16 cellular contexts compared by ENCODE assay signal in genomic region chr2:233416199-233416598, GRCh38.
DNase-seq lines count a peak whose midpoint lies in the region; ATAC-seq, FAIRE-seq and TF ChIP-seq lines count a peak whose summit lies in the region.
"Had no signal": no experiment of that assay in that cellular context is flagged by ENCODE, and none has a peak within 500 bp of the region (broad histone marks: within the 10 kb centered on the region; RNA-seq: fewer than 3 reads in every experiment).

No MANE protein-coding gene starts in this region.

- peaks cover 12% of the 10 kb centered on the region for H3K9me3 Mint-ChIP-seq in activated T-cell treated with anti-CD3 and anti-CD28 coated beads, Interleukin-2, amount 50 U/mL, for 24 hours
- H3K9me3 Mint-ChIP-seq in stimulated activated naive CD8-positive, alpha-beta T cell treated with anti-CD3 and anti-CD28 coated beads, Interleukin-15, amount 100 ng/mL, for 72 hours = peaks cover 7 to 23% of the 10 kb centered on the region in 2 donors
- H3K9me3 Mint-ChIP-seq: neural crest cell had no signal

- no peaks in the 10 kb centered on the region for H4K20me1 ChIP-seq in endothelial cell of umbilical vein (replicated peaks; ENCODE audit: control insufficient read depth, extremely low read depth, insufficient read depth, low read length)

- H3K9me1 ChIP-seq in endothelial cell of umbilical vein (replicated peaks; ENCODE audit: control insufficient read depth, extremely low read depth, insufficient read depth, low read length) = no peaks in the 10 kb centered on the region

- peak; percentile 4 for FAIRE-seq in endothelial cell of umbilical vein (lab: Jason Lieb, UNC)
- FAIRE-seq: colon had no signal

- H3K27me3 ChIP-seq in Panc1 (ENCODE audit: control insufficient read depth, insufficient read depth, low read length) (no peaks in the 10 kb centered on the region), endothelial cell of umbilical vein (ENCODE audit: control insufficient read depth in 2 of 2, insufficient read depth in 2 of 2, low read length in 2 of 2) (no peaks in the 10 kb centered on the region)
- H3K27me3 ChIP-seq: left lung, right lobe of liver, SJSA1 had no signal

- H2AFZ ChIP-seq in endothelial cell of umbilical vein (ENCODE audit: low read depth, low read length) = no peak overlapping the region

- intact Hi-C loops in Panc1 (cut with micrococcal nuclease; ENCODE audit: unreplicated experiment) (no loop called here), endothelial cell of umbilical vein (cut with micrococcal nuclease) (loop anchor here (10.0 kb wide), 1 partner anchor 331 kb away; no protein-coding TSS in a partner anchor)

- dilution Hi-C loops in endothelial cell of umbilical vein (cut with MboI; ENCODE audit: extremely low pct_ligation_motif_present, low sequenced_read_pairs) = no loop called here

- POLR2A ChIA-PET in Panc1 (lab: Charles Lee) = no interaction called here
- POLR2A ChIA-PET in endothelial cell of umbilical vein (lab: Charles Lee) = no interaction called here

- H3K36me3 Mint-ChIP-seq in activated T-cell treated with anti-CD3 and anti-CD28 coated beads, Interleukin-2, amount 50 U/mL, for 24 hours (ENCODE audit: low read depth) = peaks cover 57% of the 10 kb centered on the region

- BruUV-seq in Panc1 (replicated peaks; lab: Mats Ljungman, UMichigan) (no TSS peak), endothelial cell of umbilical vein (replicated peaks; lab: Mats Ljungman, UMichigan) (no TSS peak)

- peak overlapping the region; percentile 85 for H3K27ac Mint-ChIP-seq in activated T-cell treated with anti-CD3 and anti-CD28 coated beads, Interleukin-2, amount 50 U/mL, for 24 hours
- peak overlapping the region; percentile 17 to 49 for H3K27ac Mint-ChIP-seq in stimulated activated naive CD8-positive, alpha-beta T cell treated with anti-CD3 and anti-CD28 coated beads, Interleukin-15, amount 100 ng/mL, for 72 hours

- no peak overlapping the region for H3K4me3 Mint-ChIP-seq in activated T-cell treated with anti-CD3 and anti-CD28 coated beads, Interleukin-2, amount 50 U/mL, for 24 hours
- no peak overlapping the region for H3K4me3 Mint-ChIP-seq in stimulated activated naive CD8-positive, alpha-beta T cell treated with anti-CD3 and anti-CD28 coated beads, Interleukin-15, amount 100 ng/mL, for 72 hours
- H3K4me3 Mint-ChIP-seq: H9, neural crest cell had no signal

- H3K4me1 ChIP-seq in Panc1 (ENCODE audit: control insufficient read depth, insufficient read depth, low read length) (peaks cover 83% of the 10 kb centered on the region), endothelial cell of umbilical vein (ENCODE audit: control insufficient read depth, extremely low read depth, insufficient read depth, low read length) (peaks cover 50% of the 10 kb centered on the region)

- H3K27ac ChIP-seq in Panc1 (ENCODE audit: low read length) = peak overlapping the region; percentile 80
- H3K27ac ChIP-seq in endothelial cell of umbilical vein (ENCODE audit: insufficient read depth, low read depth, low read length) = no peak overlapping the region
- H3K27ac ChIP-seq: right lobe of liver, SJSA1 had no signal

- in situ Hi-C loops in Panc1 (cut with HindIII; ENCODE audit: low pct_unique_long_range_greater_than_20kb, low sequenced_read_pairs) = no loop called here

- no peak overlapping the region for H3K9ac ChIP-seq in endothelial cell of umbilical vein (replicated peaks; ENCODE audit: extremely low read depth, insufficient read depth, low read length)

- H3K4me1 Mint-ChIP-seq in activated T-cell treated with anti-CD3 and anti-CD28 coated beads, Interleukin-2, amount 50 U/mL, for 24 hours (ENCODE audit: low read depth) = peaks cover 91% of the 10 kb centered on the region
- peaks cover 85% of the 10 kb centered on the region for H3K4me1 Mint-ChIP-seq in stimulated activated naive CD8-positive, alpha-beta T cell treated with anti-CD3 and anti-CD28 coated beads, Interleukin-15, amount 100 ng/mL, for 72 hours

- DNase-seq in activated T-cell treated with anti-CD3 and anti-CD28 coated beads, Interleukin-2, amount 50 U/mL, for 24 hours = no peak
- DNase-seq in activated T-cell treated with anti-CD3 and anti-CD28 coated beads for 4 hours = no peak
- DNase-seq in Panc1 (ENCODE audit: low read depth, low spot score) = no peak
- no peak for DNase-seq in endothelial cell of umbilical vein (ENCODE audit: low read depth, low spot score)
- no peak for DNase-seq in stimulated activated naive CD8-positive, alpha-beta T cell treated with anti-CD3 and anti-CD28 coated beads, Interleukin-15, amount 100 ng/mL, for 72 hours
- DNase-seq in AML-193 (lab: John Stamatoyannopoulos, UW) = no peak
- DNase-seq: DMS79 treated with DMSO at 0.1 percent for 48 hours; H9; left lung; right lobe of liver; stimulated activated CD4-positive, alpha-beta T cell treated with anti-CD3 and anti-CD28 coated beads, Interleukin-4, amount 100 ng/mL, for 1 hour had no signal

- no peak for TF ChIP-seq POLR2A in endothelial cell of umbilical vein (IDR thresholded peaks at IDR 0.05; ENCODE audit: low read depth, low read length)

- H3K4me2 ChIP-seq in endothelial cell of umbilical vein (ENCODE audit: insufficient read depth, low read length) = no peak overlapping the region

- H3K36me3 ChIP-seq in Panc1 (ENCODE audit: control insufficient read depth, insufficient read depth, low read length) = no peaks in the 10 kb centered on the region
- H3K36me3 ChIP-seq in endothelial cell of umbilical vein (ENCODE audit: control insufficient read depth in 2 of 2, extremely low read depth in 1 of 2, insufficient read depth in 2 of 2, low read length in 2 of 2) = no peaks in the 10 kb centered on the region
- H3K36me3 ChIP-seq: right lobe of liver had no signal

- H3K79me2 ChIP-seq in endothelial cell of umbilical vein (ENCODE audit: control insufficient read depth, insufficient read depth, low read length) = peaks cover 3% of the 10 kb centered on the region

- TF ChIP-seq CTCF in Panc1 (IDR thresholded peaks at IDR 0.05) (no peak), endothelial cell of umbilical vein (IDR thresholded peaks at IDR 0.05; ENCODE audit: extremely low read depth in 1 of 2, insufficient read depth in 1 of 2, low read depth in 1 of 2, low read length in 2 of 2) (no peak)

- CTCF ChIA-PET in Panc1 (lab: Charles Lee) (no interaction called here), endothelial cell of umbilical vein (lab: Charles Lee) (interaction anchor here (5.6 to 9.1 kb wide), 2 partner anchors 13 to 26 kb away, joined by 34 to 73 read pairs; no protein-coding TSS in a partner anchor)

- H3K4me3 ChIP-seq in Panc1 (ENCODE audit: low read depth in 2 of 2, low read length in 2 of 2) (no peak overlapping the region), endothelial cell of umbilical vein (replicated peaks in 1 of 3; ENCODE audit: insufficient read depth in 1 of 3, low read depth in 1 of 3, low read length in 3 of 3) (no peak overlapping the region)
- H3K4me3 ChIP-seq: left lung, right lobe of liver, SJSA1 had no signal

- H3K9me3 ChIP-seq in Panc1 (ENCODE audit: control insufficient read depth, insufficient read depth, low read depth, low read length) (peaks cover 12% of the 10 kb centered on the region; the same call in 1 of the 2 replicates), endothelial cell of umbilical vein (replicated peaks; ENCODE audit: control insufficient read depth, insufficient read depth, low read length) (no peaks in the 10 kb centered on the region)

- H3K27me3 Mint-ChIP-seq in activated T-cell treated with anti-CD3 and anti-CD28 coated beads, Interleukin-2, amount 50 U/mL, for 24 hours = no peaks in the 10 kb centered on the region
- no peaks in the 10 kb centered on the region for H3K27me3 Mint-ChIP-seq in stimulated activated naive CD8-positive, alpha-beta T cell treated with anti-CD3 and anti-CD28 coated beads, Interleukin-15, amount 100 ng/mL, for 72 hours

- ATAC-seq in Panc1 (no peak), GM19455 (IDR thresholded peaks at IDR 0.05; ENCODE audit: unreplicated experiment) (no peak), GM21423 (IDR thresholded peaks at IDR 0.05; ENCODE audit: unreplicated experiment) (no peak)
- no peak for ATAC-seq in stimulated activated naive CD8-positive, alpha-beta T cell treated with anti-CD3 and anti-CD28 coated beads, Interleukin-15, amount 100 ng/mL, for 72 hours
- ATAC-seq: left lung, right lobe of liver had no signal

TF ChIP-seq in endothelial cell of umbilical vein, 7 proteins besides CTCF, POLR2A, EP300 and RAD21:
- no peak for TF ChIP-seq JUN (IDR thresholded peaks at IDR 0.05; ENCODE audit: borderline replicate concordance, insufficient read depth, insufficient read length, low read depth)
- TF ChIP-seq FOS (IDR thresholded peaks at IDR 0.05; ENCODE audit: borderline replicate concordance, insufficient read depth, low read length) = no peak
- no peak for TF ChIP-seq EZH2 (IDR thresholded peaks at IDR 0.05; ENCODE audit: borderline replicate concordance, low read depth, low read length, severe bottlenecking)
- no peak for TF ChIP-seq GATA2 (IDR thresholded peaks at IDR 0.05; ENCODE audit: insufficient read depth, insufficient read length, low read depth, low read length)
- no peak for TF ChIP-seq MAX (IDR thresholded peaks at IDR 0.05; ENCODE audit: insufficient read depth, insufficient read length)
- TF ChIP-seq POLR2AphosphoS5 (IDR thresholded peaks at IDR 0.05; ENCODE audit: insufficient read depth, low read depth, low read length) = no peak
- no peak for TF ChIP-seq MYC (IDR thresholded peaks at IDR 0.05; ENCODE audit: low read depth, low read length)
